Comparison of ENCODE assay signal across 7 cellular contexts in the genomic region with DNA sequence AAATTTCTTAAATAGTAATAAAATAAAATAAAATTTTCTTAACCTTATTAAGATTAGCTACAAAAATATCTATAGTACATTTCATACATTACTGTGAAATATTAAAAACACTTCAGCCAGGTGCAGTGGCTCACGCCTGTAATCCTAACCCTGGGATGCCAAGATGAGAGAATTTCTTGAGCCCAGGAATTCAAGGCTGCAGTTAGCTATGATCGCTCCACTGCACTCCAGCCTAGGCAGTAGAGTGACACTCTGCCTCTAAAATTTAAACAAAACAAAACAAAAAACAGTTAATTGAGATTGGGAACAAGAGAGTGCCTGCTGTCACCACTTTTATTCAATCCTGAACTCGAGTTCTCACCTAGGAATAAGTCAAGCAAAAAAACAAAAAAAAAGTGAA.
"Had no signal": no experiment of that assay in that cellular context is flagged by ENCODE, and none has a peak within 500 bp of the region (broad histone marks: within the 10 kb centered on the region; RNA-seq: fewer than 3 reads in every experiment).

No MANE protein-coding gene starts in this region.

- DNase-seq: H9, HCEC 1CT, IMR-90 had no signal

- H3K4me3 ChIP-seq: GM23338 had no signal

- H3K9me3 Mint-ChIP-seq: GM23338, H9 had no signal

- H2AFZ ChIP-seq: GM23338 had no signal

- H3K4me3 Mint-ChIP-seq: GM23338, H9 had no signal

- H3K4me2 ChIP-seq: GM23338 had no signal

- H3K27ac Mint-ChIP-seq: GM23338, H9 had no signal

- FAIRE-seq: H1, H54, HTR-8/SVneo had no signal
